13 cellular contexts compared by ENCODE assay signal in the genomic region with DNA sequence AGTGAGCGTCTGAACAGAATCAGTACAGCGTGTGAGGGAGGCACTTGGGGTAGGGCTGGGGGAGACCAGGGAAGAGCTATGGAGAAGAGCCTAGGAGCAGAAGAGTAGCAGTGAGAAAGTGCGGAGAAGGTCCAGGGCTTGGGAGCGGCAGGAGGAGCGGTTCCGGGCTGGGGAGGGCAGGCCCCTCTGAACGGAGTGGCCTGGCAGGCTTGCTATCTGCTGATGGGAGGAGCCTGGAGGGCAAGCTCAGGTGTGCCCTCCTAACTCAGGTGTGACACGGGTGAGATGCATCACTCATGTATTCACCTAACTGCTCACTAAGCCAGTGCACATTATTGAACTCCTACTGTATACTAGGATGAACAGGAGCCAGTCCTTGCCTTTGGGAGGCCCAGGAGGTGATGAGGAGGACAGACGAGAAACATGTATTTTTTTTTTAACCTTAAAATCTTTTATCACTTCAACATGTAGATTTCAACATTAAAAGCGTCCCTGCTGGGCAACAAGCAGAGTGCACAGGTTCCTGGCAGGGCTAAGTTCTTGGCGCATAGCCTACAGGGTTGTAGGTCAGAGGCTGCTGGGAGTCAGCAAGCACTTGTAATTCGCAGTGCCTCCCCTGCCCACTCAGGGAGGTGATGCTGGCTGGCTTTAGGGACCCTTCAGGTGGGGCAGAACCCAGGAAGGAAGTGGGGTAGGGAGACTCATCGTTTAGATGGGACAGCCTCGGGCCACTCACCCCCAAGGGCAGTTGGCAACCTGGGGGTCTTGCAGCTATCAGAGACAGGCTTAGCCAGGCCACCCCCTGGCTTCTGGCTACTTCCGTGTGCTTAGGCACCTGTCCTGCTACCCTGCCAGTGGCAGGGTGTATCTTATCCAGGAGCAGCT. TPM values are rescaled to one million over a fixed set of nuclear protein-coding genes. Genes with fewer than 3 reads are reported as not detected.
A peak's percentile ranks its signal among the peaks of the same experiment; 100 is the strongest.
DNase-seq lines count a peak whose midpoint lies in the region; ATAC-seq and TF ChIP-seq lines count a peak whose summit lies in the region.
"Had no signal": no experiment of that assay in that cellular context is flagged by ENCODE, and none has a peak within 500 bp of the region (broad histone marks: within the 10 kb centered on the region; RNA-seq: fewer than 3 reads in every experiment).

No MANE protein-coding gene starts in this region.

- H3K4me1 ChIP-seq in tibial artery = peaks cover 6 to 80% (median 39%) of the 10 kb centered on the region in 4 donors

- H3K27ac Mint-ChIP-seq in chondrocyte (ENCODE audit: unreplicated experiment) = peak overlapping the region; percentile 59
- H3K27ac Mint-ChIP-seq: stimulated activated naive B cell treated with anti-CD40 and anti-IgM and Interleukin-4, amounts not matched to agents 10 μg/mL and 1 μg/mL and 100 μg/mL, for 72 hours; T-cell had no signal

- no peak for TF ChIP-seq CTCF in chondrocyte (IDR thresholded peaks at IDR 0.05)
- peak in 1 of 2 experiments; percentile 17 for TF ChIP-seq CTCF in tibial artery (IDR thresholded peaks at IDR 0.05)

- intact Hi-C loops in tibial artery (cut with DNase I; ENCODE audit: low total_unique reads) = loop anchor here (2.0 kb wide), 1 partner anchor 54 kb away; no protein-coding TSS in a partner anchor

- peaks cover 45% of the 10 kb centered on the region for H3K27me3 Mint-ChIP-seq in chondrocyte (ENCODE audit: low read depth)

- H3K36me3 Mint-ChIP-seq in chondrocyte (ENCODE audit: low read depth) = peaks cover 2% of the 10 kb centered on the region
- H3K36me3 Mint-ChIP-seq: stimulated activated naive B cell treated with anti-CD40 and anti-IgM and Interleukin-4, amounts not matched to agents 10 μg/mL and 1 μg/mL and 100 μg/mL, for 72 hours; T-cell had no signal

- peaks cover 17% of the 10 kb centered on the region for H3K4me1 Mint-ChIP-seq in chondrocyte (ENCODE audit: low read depth)

- peak overlapping the region; percentile 91 to 92 for H3K27ac ChIP-seq in tibial artery
- H3K27ac ChIP-seq: GM23248 had no signal

- H3K4me3 Mint-ChIP-seq in chondrocyte (ENCODE audit: unreplicated experiment) = no peak overlapping the region
- H3K4me3 Mint-ChIP-seq: stimulated activated naive B cell treated with anti-CD40 and anti-IgM and Interleukin-4, amounts not matched to agents 10 μg/mL and 1 μg/mL and 100 μg/mL, for 72 hours; T-cell had no signal

- peaks cover 20 to 23% (median 23%) of the 10 kb centered on the region in 3 donors for H3K36me3 ChIP-seq in tibial artery

- ATAC-seq in GM18909 (IDR thresholded peaks at IDR 0.05; ENCODE audit: poor library complexity, unreplicated experiment) = no peak
- no peak for ATAC-seq in HG02588 (IDR thresholded peaks at IDR 0.05; ENCODE audit: unreplicated experiment)
- ATAC-seq: stimulated activated naive B cell treated with anti-CD40 and anti-IgM and Interleukin-4, amounts not matched to agents 10 μg/mL and 1 μg/mL and 100 μg/mL, for 72 hours; T-cell had no signal

- H3K9me3 ChIP-seq in tibial artery = no peaks in the 10 kb centered on the region

- H3K9me3 Mint-ChIP-seq in chondrocyte (ENCODE audit: low read depth) = no peaks in the 10 kb centered on the region
- H3K9me3 Mint-ChIP-seq: stimulated activated naive B cell treated with anti-CD40 and anti-IgM and Interleukin-4, amounts not matched to agents 10 μg/mL and 1 μg/mL and 100 μg/mL, for 72 hours; T-cell had no signal

- H3K4me3 ChIP-seq in tibial artery = no peak overlapping the region
- H3K4me3 ChIP-seq: GM23248 had no signal

- no peaks in the 10 kb centered on the region for H3K27me3 ChIP-seq in tibial artery

- DNase-seq in NCI-H2029 (lab: John Stamatoyannopoulos, UW) = peak; percentile 91
- no peak for DNase-seq in chondrocyte (ENCODE audit: low spot score)
- peak; percentile 90 for DNase-seq in mesenteric fat pad (ENCODE audit: low spot score)
- peak; percentile 76 to 92 for DNase-seq in tibial artery
- no peak for DNase-seq in activated naive CD4-positive, alpha-beta T cell treated with anti-CD3 and anti-CD28 coated beads, Interleukin-2, amount 50 U/mL, for 16 hours
- DNase-seq in DMS79 treated with DMSO at 0.1 percent for 48 hours (lab: John Stamatoyannopoulos, UW) = no peak
- DNase-seq: activated CD4-positive, alpha-beta T cell treated with anti-CD3 and anti-CD28 coated beads for 4 hours; central memory CD4-positive, alpha-beta T cell; GM23248; stimulated activated naive B cell treated with anti-CD40 and anti-IgM and Interleukin-4, amounts not matched to agents 10 μg/mL and 1 μg/mL and 100 μg/mL, for 72 hours; T-cell had no signal

RNA-seq across cellular contexts. Expression of gene TMOD1, which starts 55.5 kb away (rescaled TPM):
- total RNA-seq in chondrocyte (0.17 to 1.3 TPM (median 1.3 TPM) in 3 replicates), mesenteric fat pad (5.8 TPM)

Comparison
In these comparisons a context has a peak if more than half of its experiments do, and no peak if none do; other contexts are left out.
1. DNase-seq: peak in NCI-H2029 (single experiment), mesenteric fat pad (single experiment) and tibial artery (2 of 2); none in chondrocyte (single experiment), activated naive CD4-positive, alpha-beta T cell treated with anti-CD3 and anti-CD28 coated beads, Interleukin-2, amount 50 U/mL, for 16 hours (single experiment) and DMS79 treated with DMSO at 0.1 percent for 48 hours (single experiment).